10 cellular contexts compared by ENCODE assay signal in the genomic region with DNA sequence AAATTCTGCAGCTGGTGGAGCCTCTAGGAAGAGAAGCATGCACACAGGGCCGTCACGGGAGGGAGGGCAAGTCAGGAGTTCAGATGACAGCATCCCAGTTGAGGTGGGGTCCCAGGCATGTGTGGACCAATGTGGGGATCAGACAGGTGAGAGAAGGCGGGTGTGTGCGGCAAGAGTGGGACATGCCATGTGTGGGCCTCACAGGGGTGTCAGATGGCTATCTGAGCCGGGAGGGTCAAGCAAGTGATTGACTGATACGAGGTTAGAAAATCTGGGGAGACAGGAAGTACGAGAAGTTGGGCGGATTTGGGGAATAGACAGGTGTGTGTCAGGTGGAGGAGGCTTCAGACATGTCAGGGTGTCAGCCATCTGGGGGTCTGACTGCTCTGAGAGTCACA. TPM values are rescaled to one million over a fixed set of nuclear protein-coding genes. Genes with fewer than 3 reads are reported as not detected.
DNase-seq lines count a peak whose midpoint lies in the region; ATAC-seq, FAIRE-seq and TF ChIP-seq lines count a peak whose summit lies in the region.
"Had no signal": no experiment of that assay in that cellular context is flagged by ENCODE, and none has a peak within 500 bp of the region (broad histone marks: within the 10 kb centered on the region; RNA-seq: fewer than 3 reads in every experiment).

No MANE protein-coding gene starts in this region.

- peak overlapping the region; percentile 30 for H3K27ac Mint-ChIP-seq in CD8-positive, alpha-beta T cell
- peak overlapping the region; percentile 20 to 59 for H3K27ac Mint-ChIP-seq in natural killer cell treated with Interleukin-12 subunit alpha and Interleukin-12 subunit beta and Interleukin-15 and Interleukin-18, amount 100 ng/mL, for 72 hours

- peak overlapping the region; percentile 82; the same call in 1 of the 2 replicates for H2AFZ ChIP-seq in K562 (ENCODE audit: low read depth, low read length)

- intact Hi-C loops in CD8-positive, alpha-beta T cell (cut with DNase I, micrococcal nuclease) = no loop called here
- intact Hi-C loops in K562 (cut with micrococcal nuclease) = no loop called here

- peak overlapping the region; percentile 69 for H3K4me2 ChIP-seq in K562 (ENCODE audit: insufficient read depth, low read length)

- FAIRE-seq in K562 (lab: Jason Lieb, UNC) = no peak

- in situ Hi-C loops in K562 (cut with MboI) = no loop called here

- TF ChIP-seq POLR2A in K562 (conservative IDR thresholded peaks at IDR 0.05) = no peak

- no peak overlapping the region for H3K27ac ChIP-seq in CD8-positive, alpha-beta T cell (ENCODE audit: low read depth, low read length)
- no peak overlapping the region for H3K27ac ChIP-seq in HUES64 (ENCODE audit: low read depth, low read length)
- no peak overlapping the region for H3K27ac ChIP-seq in K562 (ENCODE audit: extremely low read depth, low read depth, low read length)

- DNase-seq in CD8-positive, alpha-beta T cell = no peak
- DNase-seq in K562 (ENCODE audit: extremely low read depth in 1 of 4, low spot score in 3 of 4) (no peak), germinal center (ENCODE audit: low spot score) (no peak)
- no peak for DNase-seq in natural killer cell treated with Interleukin-12 subunit alpha and Interleukin-12 subunit beta and Interleukin-15 and Interleukin-18, amount 100 ng/mL, for 72 hours (ENCODE audit: low spot score)
- DNase-seq in effector CD8-positive, alpha-beta T cell (lab: John Stamatoyannopoulos, UW) = no peak
- DNase-seq in activated CD4-positive, alpha-beta T cell treated with anti-CD3 and anti-CD28 coated beads, Interleukin-2, amount 50 U/mL, for 48 hours = no peak
- DNase-seq: NCI-H1048 had no signal

- H3K9ac ChIP-seq in HUES64 (ENCODE audit: low read depth, low read length) = no peak overlapping the region
- peak overlapping the region; percentile 32 to 87; a peak in 3 of 4 replicates for H3K9ac ChIP-seq in K562 (ENCODE audit: insufficient read depth in 1 of 2, low read depth in 2 of 2, low read length in 2 of 2)

- no peaks in the 10 kb centered on the region for H3K9me3 ChIP-seq in CD8-positive, alpha-beta T cell (ENCODE audit: low read length)
- no peaks in the 10 kb centered on the region for H3K9me3 ChIP-seq in HUES64 (ENCODE audit: insufficient read depth, low read depth, low read length)
- H3K9me3 ChIP-seq in K562 (replicated peaks; ENCODE audit: control insufficient read depth, insufficient read depth, low read depth, low read length) = no peaks in the 10 kb centered on the region

- peak overlapping the region; percentile 82 for H3K4me3 Mint-ChIP-seq in CD8-positive, alpha-beta T cell
- H3K4me3 Mint-ChIP-seq in natural killer cell treated with Interleukin-12 subunit alpha and Interleukin-12 subunit beta and Interleukin-15 and Interleukin-18, amount 100 ng/mL, for 72 hours = peak overlapping the region; percentile 74

- no TSS peak for BruUV-seq in K562 (replicated peaks; lab: Mats Ljungman, UMichigan)

- no peak for TF ChIP-seq RAD21 in K562 (CRISPR knock-in tag; conservative IDR thresholded peaks at IDR 0.05 in 1 of 2, IDR thresholded peaks at IDR 0.05 in 1 of 2)

- no peak overlapping the region for H3K4me3 ChIP-seq in CD8-positive, alpha-beta T cell (ENCODE audit: low read depth, low read length)
- H3K4me3 ChIP-seq in HUES64 (ENCODE audit: low read length) (peak overlapping the region; percentile 56; the same call in 1 of the 2 replicates), K562 (no peak overlapping the region)

- no peak for ATAC-seq in CD8-positive, alpha-beta T cell
- no peak for ATAC-seq in K562
- ATAC-seq in natural killer cell treated with Interleukin-12 subunit alpha and Interleukin-12 subunit beta and Interleukin-15 and Interleukin-18, amount 100 ng/mL, for 72 hours = no peak
- ATAC-seq in HG02623 (IDR thresholded peaks at IDR 0.05; ENCODE audit: unreplicated experiment) = no peak

- H3K36me3 ChIP-seq in CD8-positive, alpha-beta T cell (ENCODE audit: insufficient read depth, low read length) = no peaks in the 10 kb centered on the region
- no peaks in the 10 kb centered on the region for H3K36me3 ChIP-seq in HUES64 (ENCODE audit: insufficient read depth, low read length)
- H3K36me3 ChIP-seq in K562 (ENCODE audit: control insufficient read depth, insufficient read depth, low read length) = no peaks in the 10 kb centered on the region

- H3K27me3 ChIP-seq in CD8-positive, alpha-beta T cell (ENCODE audit: insufficient read depth, low read length) = no peaks in the 10 kb centered on the region
- H3K27me3 ChIP-seq in HUES64 (ENCODE audit: insufficient read depth, low read length) = peaks cover 12% of the 10 kb centered on the region
- H3K27me3 ChIP-seq in K562 (ENCODE audit: control insufficient read depth in 2 of 2, insufficient read depth in 2 of 2, low read length in 2 of 2) = no peaks in the 10 kb centered on the region

- H3K27me3 Mint-ChIP-seq in CD8-positive, alpha-beta T cell (ENCODE audit: low read depth) = peaks cover 4% of the 10 kb centered on the region
- no peaks in the 10 kb centered on the region for H3K27me3 Mint-ChIP-seq in natural killer cell treated with Interleukin-12 subunit alpha and Interleukin-12 subunit beta and Interleukin-15 and Interleukin-18, amount 100 ng/mL, for 72 hours

- peaks cover 14% of the 10 kb centered on the region for H3K4me1 Mint-ChIP-seq in CD8-positive, alpha-beta T cell (ENCODE audit: low read depth)
- peaks cover 13 to 18% of the 10 kb centered on the region in 2 donors for H3K4me1 Mint-ChIP-seq in natural killer cell treated with Interleukin-12 subunit alpha and Interleukin-12 subunit beta and Interleukin-15 and Interleukin-18, amount 100 ng/mL, for 72 hours (ENCODE audit: low read depth in 2 of 2)

- no peaks in the 10 kb centered on the region for H4K20me1 ChIP-seq in K562 (replicated peaks; ENCODE audit: control insufficient read depth, insufficient read depth, low read length)

- no peak for TF ChIP-seq EP300 in K562 (IDR thresholded peaks at IDR 0.05; ENCODE audit: low read length)

- H3K79me2 ChIP-seq in K562 (ENCODE audit: control insufficient read depth, insufficient read depth, low read length) = no peaks in the 10 kb centered on the region

- 89% methylated on average over 8 of the region's 8 CpGs for WGBS in HUES64
- WGBS in K562 (ENCODE audit: insufficient coverage, low coverage, missing lambda C conversion rate) = 53% methylated on average over 8 of the region's 8 CpGs

- H3K4me1 ChIP-seq in CD8-positive, alpha-beta T cell (ENCODE audit: insufficient read depth, low read length) = peaks cover 14% of the 10 kb centered on the region
- H3K4me1 ChIP-seq in HUES64 (ENCODE audit: insufficient read depth, low read length) (no peaks in the 10 kb centered on the region), K562 (replicated peaks in 1 of 2; ENCODE audit: control insufficient read depth in 2 of 2, insufficient read depth in 2 of 2, low read length in 2 of 2) (peaks cover 37 to 58% of the 10 kb centered on the region in 2 experiments)

- POLR2A ChIA-PET in CD8-positive, alpha-beta T cell (lab: Charles Lee) = interaction anchor here (0.6 kb wide), 1 partner anchor 7 kb away, joined by 3 read pairs; no protein-coding TSS in a partner anchor
- POLR2A ChIA-PET in K562 (lab: Yijun Ruan, JAX) = interaction anchor here (0.6 kb wide), 2 partner anchors 14 to 425 kb away, joined by 3 read pairs; no protein-coding TSS in a partner anchor

- no peaks in the 10 kb centered on the region for H3K36me3 Mint-ChIP-seq in CD8-positive, alpha-beta T cell
- H3K36me3 Mint-ChIP-seq in natural killer cell treated with Interleukin-12 subunit alpha and Interleukin-12 subunit beta and Interleukin-15 and Interleukin-18, amount 100 ng/mL, for 72 hours = no peaks in the 10 kb centered on the region

- no peak for TF ChIP-seq CTCF in CD8-positive, alpha-beta T cell (IDR thresholded peaks at IDR 0.05)
- TF ChIP-seq CTCF in K562 (IDR thresholded peaks at IDR 0.05 in 2 of 3, conservative IDR thresholded peaks at IDR 0.05 in 1 of 3; ENCODE audit: insufficient read depth in 2 of 3, low read depth in 1 of 3, low read length in 3 of 3) = no peak

- peaks cover 2% of the 10 kb centered on the region for H3K9me1 ChIP-seq in K562 (ENCODE audit: control insufficient read depth, insufficient read depth, low read length)

- no peaks in the 10 kb centered on the region for H3K9me3 Mint-ChIP-seq in CD8-positive, alpha-beta T cell
- no peaks in the 10 kb centered on the region for H3K9me3 Mint-ChIP-seq in natural killer cell treated with Interleukin-12 subunit alpha and Interleukin-12 subunit beta and Interleukin-15 and Interleukin-18, amount 100 ng/mL, for 72 hours

- CTCF ChIA-PET in CD8-positive, alpha-beta T cell (lab: Charles Lee) = interaction anchor here (1.1 kb wide), 1 partner anchor 513 kb away, joined by 3 read pairs; a partner anchor contains a TSS
- CTCF ChIA-PET in K562 (lab: Yijun Ruan, JAX; ENCODE audit: low intra/inter-chr PET ratio) = no interaction called here

RNA-seq across cellular contexts. Expression of a gene that starts 8.9 kb away (rescaled TPM):
- not detected for total RNA-seq in CD8-positive, alpha-beta T cell
- polyA plus RNA-seq in HUES64 (2013, experiment 1 of 2) = 1.3 TPM
- 1.4 TPM for polyA plus RNA-seq in HUES64 (2013, experiment 2 of 2)
- total RNA-seq in K562 (2011; cell fraction: chromatin; rRNA removed; ENCODE audit: low replicate concordance) = 5.4 and 14.4 TPM in 2 replicates
- total RNA-seq in K562 (2011; cell fraction: nucleolus; rRNA removed) = 6.4 and 8.8 TPM in 2 replicates
- total RNA-seq in K562 (2011; cell fraction: nucleoplasm; rRNA removed) = 5.6 and 10.2 TPM in 2 replicates
- total RNA-seq in K562 (2014; rRNA removed) (2.8 and 3.8 TPM in 2 replicates), K562 (2014; rRNA removed; fragmentation: Illumina TruSeq; extraction: Trizol) (1.1 TPM in 2 replicates), K562 (2015; rRNA removed; fragmentation: Illumina TruSeq; extraction: Trizol) (3.5 and 3.8 TPM in 2 replicates), K562 (2021) (3.9 TPM in 2 replicates)
- polyA plus RNA-seq in K562 (2011; rRNA removed) (4.5 and 11.4 TPM in 2 replicates), K562 (2014; fragmentation: Illumina TruSeq; extraction: Trizol) (4.4 and 4.8 TPM in 2 replicates), K562 (2014; fragmentation: Nextera tagmentation; extraction: Ambion mirVana) (under 1 TPM; 0.39 to 0.55 TPM), K562 (2014; rRNA removed) (3.4 and 4.6 TPM in 2 replicates)
- 11.2 and 13.0 TPM in 2 replicates for polyA plus RNA-seq in K562 (2011; cell fraction: cytosol; rRNA removed)
- polyA plus RNA-seq in K562 (2011; cell fraction: nucleus; rRNA removed) = 23.4 and 27.1 TPM in 2 replicates
- 5.5 and 22.2 TPM in 2 replicates for polyA plus RNA-seq in K562 (2012)
- 1.8 and 2.5 TPM in 2 replicates for polyA minus RNA-seq in K562 (2011; rRNA and poly(A)+ RNA removed)
- 4.3 and 6.2 TPM in 2 replicates for polyA minus RNA-seq in K562 (2011; cell fraction: cytosol; rRNA and poly(A)+ RNA removed)
- 3.0 and 5.6 TPM in 2 replicates for polyA minus RNA-seq in K562 (2011; cell fraction: nucleus; rRNA and poly(A)+ RNA removed)
- 1 to 10 TPM in 1 of 2 donors, not detected in 1; 1.9 TPM for total RNA-seq in natural killer cell treated with Interleukin-12 subunit alpha and Interleukin-12 subunit beta and Interleukin-15 and Interleukin-18, amount 100 ng/mL, for 72 hours
- total RNA-seq: NCI-H460 had no signal

RNA-seq across cellular contexts. Expression of a gene that starts 14.3 kb away (rescaled TPM):
- total RNA-seq in CD8-positive, alpha-beta T cell = 10 to 100 TPM; 28.2 to 29.3 TPM
- 3.5 TPM for polyA plus RNA-seq in HUES64 (2013, experiment 1 of 2)
- polyA plus RNA-seq in HUES64 (2013, experiment 2 of 2) = 4.3 TPM
- 20.3 and 72.0 TPM in 2 replicates for total RNA-seq in K562 (2011; cell fraction: chromatin; rRNA removed; ENCODE audit: low replicate concordance)
- 76.2 and 91.1 TPM in 2 replicates for total RNA-seq in K562 (2011; cell fraction: nucleolus; rRNA removed)
- total RNA-seq in K562 (2011; cell fraction: nucleoplasm; rRNA removed) = 41.2 and 45.5 TPM in 2 replicates
- total RNA-seq in K562 (2014; rRNA removed) (28.3 and 31.2 TPM in 2 replicates), K562 (2014; rRNA removed; fragmentation: Illumina TruSeq; extraction: Trizol) (6.8 and 7.2 TPM in 2 replicates), K562 (2015; rRNA removed; fragmentation: Illumina TruSeq; extraction: Trizol) (12.6 and 13.7 TPM in 2 replicates), K562 (2021) (26.0 and 26.7 TPM in 2 replicates)
- polyA plus RNA-seq in K562 (2011; rRNA removed) (16.0 and 22.7 TPM in 2 replicates), K562 (2014; fragmentation: Illumina TruSeq; extraction: Trizol) (9.6 and 13.1 TPM in 2 replicates), K562 (2014; fragmentation: Nextera tagmentation; extraction: Ambion mirVana) (1 to 10 TPM; 1.7 to 4.3 TPM), K562 (2014; rRNA removed) (40.8 and 43.8 TPM in 2 replicates)
- polyA plus RNA-seq in K562 (2011; cell fraction: cytosol; rRNA removed) = 25.2 and 53.5 TPM in 2 replicates
- polyA plus RNA-seq in K562 (2011; cell fraction: nucleus; rRNA removed) = 72.4 and 115 TPM in 2 replicates
- polyA plus RNA-seq in K562 (2012) = 18.2 and 37.7 TPM in 2 replicates
- 3.4 and 5.0 TPM in 2 replicates for polyA minus RNA-seq in K562 (2011; rRNA and poly(A)+ RNA removed)
- 17.2 and 20.5 TPM in 2 replicates for polyA minus RNA-seq in K562 (2011; cell fraction: cytosol; rRNA and poly(A)+ RNA removed)
- polyA minus RNA-seq in K562 (2011; cell fraction: nucleus; rRNA and poly(A)+ RNA removed) = 17.5 and 23.6 TPM in 2 replicates
- total RNA-seq in natural killer cell treated with Interleukin-12 subunit alpha and Interleukin-12 subunit beta and Interleukin-15 and Interleukin-18, amount 100 ng/mL, for 72 hours = 10 to 100 TPM; 21.8 to 25.8 TPM

RNA-seq across cellular contexts. Expression of a gene that starts 16.3 kb away (rescaled TPM):
- total RNA-seq in CD8-positive, alpha-beta T cell = 1 to 10 TPM in 1 of 2 experiments, under 1 TPM in 1; 0.53 to 1.8 TPM
- polyA plus RNA-seq in HUES64 (2013, experiment 1 of 2) = 9.1 TPM
- 4.2 TPM for polyA plus RNA-seq in HUES64 (2013, experiment 2 of 2)
- 52.1 and 114 TPM in 2 replicates for total RNA-seq in K562 (2011; cell fraction: chromatin; rRNA removed; ENCODE audit: low replicate concordance)
- total RNA-seq in K562 (2011; cell fraction: nucleolus; rRNA removed) = 41.3 and 44.4 TPM in 2 replicates
- 47.0 and 64.5 TPM in 2 replicates for total RNA-seq in K562 (2011; cell fraction: nucleoplasm; rRNA removed)
- total RNA-seq in K562 (2014; rRNA removed) (4.6 and 5.1 TPM in 2 replicates), K562 (2014; rRNA removed; fragmentation: Illumina TruSeq; extraction: Trizol) (2.3 and 2.9 TPM in 2 replicates), K562 (2015; rRNA removed; fragmentation: Illumina TruSeq; extraction: Trizol) (2.7 and 3.1 TPM in 2 replicates), K562 (2021) (5.3 and 7.4 TPM in 2 replicates)
- polyA plus RNA-seq in K562 (2011; rRNA removed) (3.0 and 3.7 TPM in 2 replicates), K562 (2014; fragmentation: Illumina TruSeq; extraction: Trizol) (6.0 and 7.4 TPM in 2 replicates), K562 (2014; fragmentation: Nextera tagmentation; extraction: Ambion mirVana) (under 1 TPM; 0.11 to 0.58 TPM), K562 (2014; rRNA removed) (5.6 and 6.6 TPM in 2 replicates)
- 3.6 and 4.2 TPM in 2 replicates for polyA plus RNA-seq in K562 (2011; cell fraction: cytosol; rRNA removed)
- polyA plus RNA-seq in K562 (2011; cell fraction: nucleus; rRNA removed) = 23.2 and 44.6 TPM in 2 replicates
- 6.7 and 7.4 TPM in 2 replicates for polyA plus RNA-seq in K562 (2012)
- 2.7 and 10.5 TPM in 2 replicates for polyA minus RNA-seq in K562 (2011; rRNA and poly(A)+ RNA removed)
- 3.2 and 9.9 TPM in 2 replicates for polyA minus RNA-seq in K562 (2011; cell fraction: cytosol; rRNA and poly(A)+ RNA removed)
- 9.3 and 13.7 TPM in 2 replicates for polyA minus RNA-seq in K562 (2011; cell fraction: nucleus; rRNA and poly(A)+ RNA removed)
- total RNA-seq in natural killer cell treated with Interleukin-12 subunit alpha and Interleukin-12 subunit beta and Interleukin-15 and Interleukin-18, amount 100 ng/mL, for 72 hours = under 1 TPM; 0.22 to 0.33 TPM

RNA-seq across cellular contexts. Expression of a gene that starts 28.6 kb away (rescaled TPM):
- total RNA-seq in CD8-positive, alpha-beta T cell = under 1 TPM; 0.68 to 1.00 TPM
- polyA plus RNA-seq in HUES64 (2013, experiment 1 of 2) = 3.7 TPM
- 5.5 TPM for polyA plus RNA-seq in HUES64 (2013, experiment 2 of 2)
- 7.2 and 10.1 TPM in 2 replicates for total RNA-seq in K562 (2011; cell fraction: chromatin; rRNA removed; ENCODE audit: low replicate concordance)
- 3.6 and 6.3 TPM in 2 replicates for total RNA-seq in K562 (2011; cell fraction: nucleolus; rRNA removed)
- 4.3 and 11.0 TPM in 2 replicates for total RNA-seq in K562 (2011; cell fraction: nucleoplasm; rRNA removed)
- total RNA-seq in K562 (2014; rRNA removed) = 0.05 and 0.41 TPM in 2 replicates
- 0.32 and 0.36 TPM in 2 replicates for total RNA-seq in K562 (2014; rRNA removed; fragmentation: Illumina TruSeq; extraction: Trizol)
- 0.15 and 0.25 TPM in 2 replicates for total RNA-seq in K562 (2015; rRNA removed; fragmentation: Illumina TruSeq; extraction: Trizol)
- total RNA-seq in K562 (2021) = 0.81 and 0.95 TPM in 2 replicates
- polyA plus RNA-seq in K562 (2011; rRNA removed) = 0.47 and 0.62 TPM in 2 replicates
- polyA plus RNA-seq in K562 (2011; cell fraction: cytosol; rRNA removed) = 0.57 and 0.58 TPM in 2 replicates
- polyA plus RNA-seq in K562 (2011; cell fraction: nucleus; rRNA removed) = 3.0 and 4.3 TPM in 2 replicates
- polyA plus RNA-seq in K562 (2012) = 0.70 and 3.0 TPM in 2 replicates
- 0.30 and 0.89 TPM in 2 replicates for polyA plus RNA-seq in K562 (2014; fragmentation: Illumina TruSeq; extraction: Trizol)
- under 1 TPM; 0.21 to 0.25 TPM for polyA plus RNA-seq in K562 (2014; fragmentation: Nextera tagmentation; extraction: Ambion mirVana)
- 0.63 and 1.3 TPM in 2 replicates for polyA plus RNA-seq in K562 (2014; rRNA removed)
- 0.03 and 0.39 TPM in 2 replicates for polyA minus RNA-seq in K562 (2011; rRNA and poly(A)+ RNA removed)
- polyA minus RNA-seq in K562 (2011; cell fraction: cytosol; rRNA and poly(A)+ RNA removed) = not detected in 2 replicates
- polyA minus RNA-seq in K562 (2011; cell fraction: nucleus; rRNA and poly(A)+ RNA removed) = 0.89 and 1.3 TPM in 2 replicates
- total RNA-seq in natural killer cell treated with Interleukin-12 subunit alpha and Interleukin-12 subunit beta and Interleukin-15 and Interleukin-18, amount 100 ng/mL, for 72 hours = 1 to 10 TPM; 2.5 to 4.6 TPM

RNA-seq across cellular contexts. Expression of a gene that starts 29.3 kb away (rescaled TPM):
- total RNA-seq in CD8-positive, alpha-beta T cell = under 1 TPM in 1 of 2 experiments, not detected in 1; 0.67 TPM
- 0.65 TPM for polyA plus RNA-seq in HUES64 (2013, experiment 1 of 2)
- 1.2 TPM for polyA plus RNA-seq in HUES64 (2013, experiment 2 of 2)
- total RNA-seq in K562 (2011; cell fraction: chromatin; rRNA removed; ENCODE audit: low replicate concordance) = 0.12 TPM in 1 of 2 replicates, not detected in the other
- total RNA-seq in K562 (2011; cell fraction: nucleolus; rRNA removed) = 0.50 TPM in 1 of 2 replicates, not detected in the other
- 0.15 TPM in 1 of 2 replicates, not detected in the other for total RNA-seq in K562 (2011; cell fraction: nucleoplasm; rRNA removed)
- total RNA-seq in K562 (2014; rRNA removed) = not detected in 2 replicates
- not detected in 2 replicates for total RNA-seq in K562 (2014; rRNA removed; fragmentation: Illumina TruSeq; extraction: Trizol)
- not detected in 2 replicates for total RNA-seq in K562 (2015; rRNA removed; fragmentation: Illumina TruSeq; extraction: Trizol)
- 0.25 and 0.33 TPM in 2 replicates for total RNA-seq in K562 (2021)
- polyA plus RNA-seq in K562 (2011; rRNA removed) = 0.12 TPM in 1 of 2 replicates, not detected in the other
- polyA plus RNA-seq in K562 (2011; cell fraction: cytosol; rRNA removed) = 0.03 and 0.04 TPM in 2 replicates
- 0.46 and 0.63 TPM in 2 replicates for polyA plus RNA-seq in K562 (2011; cell fraction: nucleus; rRNA removed)
- polyA plus RNA-seq in K562 (2012) = 0.52 and 0.94 TPM in 2 replicates
- polyA plus RNA-seq in K562 (2014; fragmentation: Illumina TruSeq; extraction: Trizol) = not detected in 2 replicates
- polyA plus RNA-seq in K562 (2014; fragmentation: Nextera tagmentation; extraction: Ambion mirVana) = not detected
- 0.15 and 0.16 TPM in 2 replicates for polyA plus RNA-seq in K562 (2014; rRNA removed)
- polyA minus RNA-seq in K562 (2011; rRNA and poly(A)+ RNA removed) = not detected in 2 replicates
- not detected in 2 replicates for polyA minus RNA-seq in K562 (2011; cell fraction: cytosol; rRNA and poly(A)+ RNA removed)
- polyA minus RNA-seq in K562 (2011; cell fraction: nucleus; rRNA and poly(A)+ RNA removed) = 0.54 TPM in 1 of 2 replicates, not detected in the other
- total RNA-seq in natural killer cell treated with Interleukin-12 subunit alpha and Interleukin-12 subunit beta and Interleukin-15 and Interleukin-18, amount 100 ng/mL, for 72 hours = under 1 TPM in 1 of 2 donors, not detected in 1; 0.24 TPM
